ENCODE assay signal across 32 cellular contexts in the genomic region with DNA sequence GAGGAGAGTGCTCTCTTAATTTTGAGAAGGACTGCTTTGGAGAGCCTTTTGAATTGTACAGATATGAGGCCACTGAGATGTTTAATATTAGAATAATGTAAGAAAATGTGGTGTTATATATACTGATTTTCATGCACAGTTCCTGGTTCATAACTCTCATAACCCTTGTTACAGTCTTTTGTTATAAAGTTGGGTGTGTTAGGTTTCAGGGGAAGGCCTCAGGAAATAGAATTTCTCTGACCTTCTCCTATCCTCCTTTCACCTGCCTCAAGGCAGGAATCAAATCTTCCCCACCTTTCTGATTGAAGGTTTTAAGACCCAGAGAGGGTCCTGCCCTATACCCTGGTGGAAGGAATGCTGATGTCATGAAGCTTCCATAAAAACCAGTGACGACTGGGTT.
"Had no signal": no experiment of that assay in that cellular context is flagged by ENCODE, and none has a peak within 500 bp of the region (broad histone marks: within the 10 kb centered on the region; RNA-seq: fewer than 3 reads in every experiment).

No MANE protein-coding gene starts in this region.

- H3K27me3 ChIP-seq: brain microvascular endothelial cell had no signal

- H3K36me3 Mint-ChIP-seq: activated CD8-positive, alpha-beta memory T cell treated with anti-CD3 and anti-CD28 coated beads, Interleukin-2, amount 10 ng/mL, durations not matched to agents 7 days and 5 days; activated naive CD8-positive, alpha-beta T cell treated with anti-CD3 and anti-CD28 coated beads for 36 hours had no signal

- H3K4me1 Mint-ChIP-seq: activated B cell treated with CpG ODN at 0.5 μM for 24 hours; activated CD4-positive, alpha-beta memory T cell treated with anti-CD3 and anti-CD28 coated beads, Interleukin-2, amount 10 ng/mL, durations not matched to agents 7 days and 5 days; activated CD8-positive, alpha-beta memory T cell treated with anti-CD3 and anti-CD28 coated beads, Interleukin-2, amount 10 ng/mL, durations not matched to agents 7 days and 5 days; activated naive CD8-positive, alpha-beta T cell treated with anti-CD3 and anti-CD28 coated beads for 36 hours had no signal

- H3K27ac Mint-ChIP-seq: activated B cell treated with CpG ODN at 0.5 μM for 24 hours; activated CD4-positive, alpha-beta memory T cell treated with anti-CD3 and anti-CD28 coated beads, Interleukin-2, amount 10 ng/mL, durations not matched to agents 7 days and 5 days; activated CD8-positive, alpha-beta memory T cell treated with anti-CD3 and anti-CD28 coated beads, Interleukin-2, amount 10 ng/mL, durations not matched to agents 7 days and 5 days; activated naive CD8-positive, alpha-beta T cell treated with anti-CD3 and anti-CD28 coated beads for 36 hours had no signal

- H3K4me3 Mint-ChIP-seq: activated B cell treated with CpG ODN at 0.5 μM for 24 hours; activated CD4-positive, alpha-beta memory T cell treated with anti-CD3 and anti-CD28 coated beads, Interleukin-2, amount 10 ng/mL, durations not matched to agents 7 days and 5 days; activated CD8-positive, alpha-beta memory T cell treated with anti-CD3 and anti-CD28 coated beads, Interleukin-2, amount 10 ng/mL, durations not matched to agents 7 days and 5 days; activated naive CD8-positive, alpha-beta T cell treated with anti-CD3 and anti-CD28 coated beads for 36 hours had no signal

- H3K4me3 ChIP-seq: K562 had no signal

- DNase-seq: activated B cell treated with CpG ODN at 0.5 μM for 24 hours; activated CD4-positive, alpha-beta memory T cell treated with anti-CD3 and anti-CD28 coated beads, Interleukin-2, amount 10 ng/mL, durations not matched to agents 7 days and 5 days; activated CD4-positive, alpha-beta T cell treated with anti-CD3 and anti-CD28 coated beads for 4 hours; activated CD4-positive, alpha-beta T cell treated with anti-CD3 and anti-CD28 coated beads, Interleukin-2, amount 50 U/mL, for 1 hour; activated CD4-positive, CD25-positive, alpha-beta regulatory T cell treated with anti-CD3 and anti-CD28 coated beads, Interleukin-2, amount 50 U/mL, for 72 hours; activated CD8-positive, alpha-beta memory T cell treated with anti-CD3 and anti-CD28 coated beads for 24 hours; activated CD8-positive, alpha-beta memory T cell treated with anti-CD3 and anti-CD28 coated beads, Interleukin-2, amount 10 ng/mL, durations not matched to agents 7 days and 5 days; activated CD8-positive, alpha-beta memory T cell treated with anti-CD3 and anti-CD28 coated beads, Interleukin-2, amount 50 U/mL, for 48 hours; activated effector memory CD4-positive, alpha-beta T cell treated with Interleukin-2 at 50 U/mL for 16 hours; activated naive CD4-positive, alpha-beta T cell; activated naive CD4-positive, alpha-beta T cell treated with anti-CD3 and anti-CD28 coated beads, Interleukin-2, amount 50 U/mL, for 16 hours; activated naive CD8-positive, alpha-beta T cell treated with anti-CD3 and anti-CD28 coated beads for 36 hours; activated T-cell treated with anti-CD3 and anti-CD28 coated beads, Interleukin-2, amount 50 U/mL, for 48 hours; amniotic stem cell; aorta; brain microvascular endothelial cell; NCI-H1092 treated with DMSO at 0.1 percent for 48 hours; NCI-H1417; NCI-H146; NCI-H187; NCI-H2081; NCI-H345; NCI-H524 treated with DMSO at 0.1 percent for 48 hours; RPMI8226; SHP77 treated with DMSO at 0.1 percent for 48 hours; SW 1271; T-helper 1 cell; T-helper 2 cell; T-helper 9 cell had no signal

- H3K36me3 ChIP-seq: brain microvascular endothelial cell had no signal

- H3K9me3 Mint-ChIP-seq: activated B cell treated with CpG ODN at 0.5 μM for 24 hours; activated CD4-positive, alpha-beta memory T cell treated with anti-CD3 and anti-CD28 coated beads, Interleukin-2, amount 10 ng/mL, durations not matched to agents 7 days and 5 days; activated naive CD8-positive, alpha-beta T cell treated with anti-CD3 and anti-CD28 coated beads for 36 hours had no signal

- ATAC-seq: activated CD8-positive, alpha-beta memory T cell treated with anti-CD3 and anti-CD28 coated beads, Interleukin-2, amount 10 ng/mL, durations not matched to agents 7 days and 5 days; K562; Panc1 had no signal

- H3K27ac ChIP-seq: brain microvascular endothelial cell, VCaP had no signal

- H3K27me3 Mint-ChIP-seq: activated B cell treated with CpG ODN at 0.5 μM for 24 hours; activated CD4-positive, alpha-beta memory T cell treated with anti-CD3 and anti-CD28 coated beads, Interleukin-2, amount 10 ng/mL, durations not matched to agents 7 days and 5 days; activated CD8-positive, alpha-beta memory T cell treated with anti-CD3 and anti-CD28 coated beads, Interleukin-2, amount 10 ng/mL, durations not matched to agents 7 days and 5 days; activated naive CD8-positive, alpha-beta T cell treated with anti-CD3 and anti-CD28 coated beads for 36 hours had no signal
